Comparison of ENCODE assay signal across 8 cellular contexts in genomic region chr5:138177936-138178515, GRCh38. TPM values are rescaled to one million over a fixed set of nuclear protein-coding genes. Genes with fewer than 3 reads are reported as not detected.
A peak's percentile ranks its signal among the peaks of the same experiment; 100 is the strongest.
DNase-seq lines count a peak whose midpoint lies in the region; ATAC-seq and TF ChIP-seq lines count a peak whose summit lies in the region.

No MANE protein-coding gene starts in this region.

- peak overlapping the region; percentile 85 for H3K4me2 ChIP-seq in mesenchymal stem cell (ENCODE audit: low read length, poor library complexity, severe bottlenecking)

- DNase-seq in DMS79 treated with DMSO at 0.1 percent for 48 hours (lab: John Stamatoyannopoulos, UW) (peak; percentile 11), DMS79 (lab: John Stamatoyannopoulos, UW) (no peak), SK-MEL-5 (ENCODE audit: low read depth, low spot score) (peak; percentile 42), mesenchymal stem cell (peak; percentile 52), thyroid gland (peak; percentile 40 to 43), GF-D8 (lab: John Stamatoyannopoulos, UW) (no peak)

- no peak overlapping the region for H2BK15ac ChIP-seq in mesenchymal stem cell (ENCODE audit: low read depth, poor library complexity, severe bottlenecking)

- under 1% methylated on average over 16 of the region's 16 CpGs for WGBS in mesenchymal stem cell
- 0 to 1% methylated on average over 16 of the region's 16 CpGs for WGBS in thyroid gland, 2 donors

- peak overlapping the region; percentile 27 for H4K8ac ChIP-seq in mesenchymal stem cell (ENCODE audit: low read length)

- TF ChIP-seq POLR2A in thyroid gland (IDR thresholded peaks at IDR 0.05) = no peak

- H3K36me3 ChIP-seq in endocrine pancreas (ENCODE audit: control insufficient read depth, insufficient read depth, low read length) (no peaks in the 10 kb centered on the region), mesenchymal stem cell (ENCODE audit: control insufficient read depth in 1 of 2, insufficient read depth in 2 of 2, low read depth in 1 of 2, low read length in 2 of 2) (peaks cover 21 to 48% of the 10 kb centered on the region in 2 experiments), thyroid gland (peaks cover 17 to 21% of the 10 kb centered on the region in 2 donors)

- no peaks in the 10 kb centered on the region for H3K9me3 ChIP-seq in endocrine pancreas (ENCODE audit: control insufficient read depth, low read length)
- no peaks in the 10 kb centered on the region for H3K9me3 ChIP-seq in mesenchymal stem cell (ENCODE audit: control insufficient read depth, low read length)
- no peaks in the 10 kb centered on the region for H3K9me3 ChIP-seq in thyroid gland

- peak overlapping the region; percentile 82 for H2AFZ ChIP-seq in mesenchymal stem cell (ENCODE audit: low read depth, low read length)

- H3K27me3 ChIP-seq in endocrine pancreas (ENCODE audit: control insufficient read depth, insufficient read depth, low read length) = no peaks in the 10 kb centered on the region
- no peaks in the 10 kb centered on the region for H3K27me3 ChIP-seq in mesenchymal stem cell (ENCODE audit: control insufficient read depth in 1 of 2, insufficient read depth in 1 of 2, low read length in 2 of 2)
- no peaks in the 10 kb centered on the region for H3K27me3 ChIP-seq in thyroid gland

- peak; percentile 4 for ATAC-seq in HG03045 (IDR thresholded peaks at IDR 0.05; ENCODE audit: unreplicated experiment)

- TF ChIP-seq CTCF in thyroid gland (IDR thresholded peaks at IDR 0.05) = no peak

- H3K23ac ChIP-seq in mesenchymal stem cell (ENCODE audit: low read length in 2 of 2) = peak overlapping the region in 1 of 2 experiments; percentile 77

- H2BK5ac ChIP-seq in mesenchymal stem cell (ENCODE audit: low read depth, low read length, poor library complexity, severe bottlenecking) = peak overlapping the region; percentile 75

- H3K4me1 ChIP-seq in endocrine pancreas (ENCODE audit: control insufficient read depth, insufficient read depth, low read length) (no peaks in the 10 kb centered on the region), mesenchymal stem cell (ENCODE audit: control insufficient read depth, insufficient read depth, low read depth, low read length) (peaks cover 12% of the 10 kb centered on the region), thyroid gland (peaks cover 12% of the 10 kb centered on the region in 2 donors)

- H2BK12ac ChIP-seq in mesenchymal stem cell (ENCODE audit: low read length in 2 of 2) = no peak overlapping the region

- H3K14ac ChIP-seq in mesenchymal stem cell (ENCODE audit: low read length in 2 of 2) = no peak overlapping the region

- peak overlapping the region; percentile 73 to 82 for H3K18ac ChIP-seq in mesenchymal stem cell (ENCODE audit: low read depth in 1 of 2, low read length in 2 of 2)

- H3K4me3 ChIP-seq in endocrine pancreas (ENCODE audit: control insufficient read depth, insufficient read depth, low read length) (peak overlapping the region; percentile 94), mesenchymal stem cell (ENCODE audit: insufficient read depth in 1 of 2, low read depth in 1 of 2, low read length in 2 of 2) (peak overlapping the region; percentile 76 to 97), thyroid gland (replicated peaks in 1 of 3) (peak overlapping the region; percentile 16 to 66 (median 58))

- in situ Hi-C loops in SK-MEL-5 (cut with HindIII; ENCODE audit: low pct_unique_long_range_greater_than_20kb, low sequenced_read_pairs) = no loop called here

- H3K79me1 ChIP-seq in mesenchymal stem cell (replicated peaks; ENCODE audit: low read length, poor library complexity, severe bottlenecking) = peaks cover 33% of the 10 kb centered on the region

- intact Hi-C loops in thyroid gland (cut with DNase I) = loop anchor here (5.0 kb wide), 1 partner anchor 39 kb away; no protein-coding TSS in a partner anchor

- H2AK5ac ChIP-seq in mesenchymal stem cell (ENCODE audit: low read length, severe bottlenecking) = no peak overlapping the region

- peak overlapping the region; percentile 11 for H4K91ac ChIP-seq in mesenchymal stem cell (ENCODE audit: low read length)

- peak overlapping the region; percentile 9 to 84 for H3K4ac ChIP-seq in mesenchymal stem cell (ENCODE audit: low read depth in 1 of 2, low read length in 2 of 2)

- H3K27ac ChIP-seq in mesenchymal stem cell (ENCODE audit: low read length, poor library complexity, severe bottlenecking) = peak overlapping the region; percentile 84
- H3K27ac ChIP-seq in thyroid gland = peak overlapping the region; percentile 82 to 88 (median 87)

- H2BK120ac ChIP-seq in mesenchymal stem cell (ENCODE audit: low read depth, low read length) = no peak overlapping the region

- H3K9ac ChIP-seq in endocrine pancreas (ENCODE audit: control insufficient read depth, insufficient read depth, low read length) = peak overlapping the region; percentile 96
- H3K9ac ChIP-seq in mesenchymal stem cell (ENCODE audit: low read length) = peak overlapping the region; percentile 97

RNA-seq across cellular contexts. Expression of gene BRD8, which starts 0.4 kb away (rescaled TPM):
- 48.2 and 50.8 TPM in 2 replicates for total RNA-seq in SK-MEL-5 (2014; rRNA removed; shearing (Covaris generic))
- 40.7 and 52.0 TPM in 2 replicates for polyA plus RNA-seq in SK-MEL-5 (2015; cell fraction: cytosol; rRNA removed)
- polyA plus RNA-seq in SK-MEL-5 (2015; cell fraction: nucleus; rRNA removed) = 261 and 301 TPM in 2 replicates
- 25.7 TPM for polyA plus RNA-seq in mesenchymal stem cell (2013, experiment 1 of 2)
- 24.8 TPM for polyA plus RNA-seq in mesenchymal stem cell (2013, experiment 2 of 2)
- 10 to 100 TPM; 56.9 to 96.1 (median 65.3) TPM for total RNA-seq in thyroid gland

RNA-seq across cellular contexts. Expression of gene KIF20A, which starts 0.9 kb away (rescaled TPM):
- total RNA-seq in SK-MEL-5 (2014; rRNA removed; shearing (Covaris generic)) = 35.9 and 41.7 TPM in 2 replicates
- polyA plus RNA-seq in SK-MEL-5 (2015; cell fraction: cytosol; rRNA removed) = 31.3 and 39.8 TPM in 2 replicates
- 62.2 and 66.9 TPM in 2 replicates for polyA plus RNA-seq in SK-MEL-5 (2015; cell fraction: nucleus; rRNA removed)
- 5.5 TPM for polyA plus RNA-seq in mesenchymal stem cell (2013, experiment 1 of 2)
- 5.5 TPM for polyA plus RNA-seq in mesenchymal stem cell (2013, experiment 2 of 2)
- 1 to 10 TPM in 2 of 4 donors, under 1 TPM in 1, not detected in 1; 0.40 to 2.6 (median 1.9) TPM for total RNA-seq in thyroid gland

RNA-seq across cellular contexts. Expression of gene CDC23, which starts 35.1 kb away (rescaled TPM):
- total RNA-seq in SK-MEL-5 (2014; rRNA removed; shearing (Covaris generic)) = 32.1 and 36.2 TPM in 2 replicates
- 28.3 and 39.2 TPM in 2 replicates for polyA plus RNA-seq in SK-MEL-5 (2015; cell fraction: cytosol; rRNA removed)
- 61.2 and 68.8 TPM in 2 replicates for polyA plus RNA-seq in SK-MEL-5 (2015; cell fraction: nucleus; rRNA removed)
- polyA plus RNA-seq in mesenchymal stem cell (2013, experiment 1 of 2) = 19.3 TPM
- polyA plus RNA-seq in mesenchymal stem cell (2013, experiment 2 of 2) = 19.1 TPM
- total RNA-seq in thyroid gland = 10 to 100 TPM; 17.5 to 31.0 (median 22.5) TPM

RNA-seq across cellular contexts. Expression of gene NME5, which starts 38.8 kb away (rescaled TPM):
- 8.3 and 8.5 TPM in 2 replicates for total RNA-seq in SK-MEL-5 (2014; rRNA removed; shearing (Covaris generic))
- polyA plus RNA-seq in SK-MEL-5 (2015; cell fraction: cytosol; rRNA removed) = 3.7 and 4.6 TPM in 2 replicates
- polyA plus RNA-seq in SK-MEL-5 (2015; cell fraction: nucleus; rRNA removed) = 5.6 and 8.5 TPM in 2 replicates
- 1.9 TPM for polyA plus RNA-seq in mesenchymal stem cell (2013, experiment 1 of 2)
- polyA plus RNA-seq in mesenchymal stem cell (2013, experiment 2 of 2) = 1.8 TPM
- total RNA-seq in thyroid gland = 10 to 100 TPM in 3 of 4 donors, 1 to 10 TPM in 1; 4.3 to 14.4 (median 12.0) TPM

Comparison
In these comparisons a context has a peak if more than half of its experiments do, and no peak if none do; other contexts are left out.
1. DNase-seq: peak in DMS79 treated with DMSO at 0.1 percent for 48 hours (single experiment), SK-MEL-5 (single experiment), mesenchymal stem cell (single experiment) and thyroid gland (2 of 2); none in DMS79 (single experiment) and GF-D8 (single experiment).
2. RNA of gene KIF20A, which starts 0.9 kb away (total RNA-seq): 35.9 to 41.7 TPM in SK-MEL-5; 0.40 to 2.6 TPM in thyroid gland; every median in the first group is over 10 times any median in the second.
3. Peak in every context shown above with its lines, with median percentiles within 50 percentile points of each other: H3K4me3 ChIP-seq.